In genomic region chr22:44701824-44702478, GRCh38 we compare ENCODE assay signal across 8 cellular contexts. TPM values are rescaled to one million over a fixed set of nuclear protein-coding genes. Genes with fewer than 3 reads are reported as not detected.
A peak's percentile ranks its signal among the peaks of the same experiment; 100 is the strongest.
DNase-seq lines count a peak whose midpoint lies in the region; ATAC-seq and TF ChIP-seq lines count a peak whose summit lies in the region.

A gene with protein sequence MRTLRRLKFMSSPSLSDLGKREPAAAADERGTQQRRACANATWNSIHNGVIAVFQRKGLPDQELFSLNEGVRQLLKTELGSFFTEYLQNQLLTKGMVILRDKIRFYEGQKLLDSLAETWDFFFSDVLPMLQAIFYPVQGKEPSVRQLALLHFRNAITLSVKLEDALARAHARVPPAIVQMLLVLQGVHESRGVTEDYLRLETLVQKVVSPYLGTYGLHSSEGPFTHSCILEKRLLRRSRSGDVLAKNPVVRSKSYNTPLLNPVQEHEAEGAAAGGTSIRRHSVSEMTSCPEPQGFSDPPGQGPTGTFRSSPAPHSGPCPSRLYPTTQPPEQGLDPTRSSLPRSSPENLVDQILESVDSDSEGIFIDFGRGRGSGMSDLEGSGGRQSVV (plus strand): TSS chr22:44702204. CDS start chr22:44702475, 271 bp downstream.

- CTCF ChIA-PET in Panc1 (lab: Charles Lee), result no interaction called here

- peaks cover 11% of the 10 kb centered on the region; the same call in 1 of the 2 replicates for H3K4me1 ChIP-seq in Panc1 (ENCODE audit: control insufficient read depth, insufficient read depth, low read length)

- peak within 1 kb of the TSS; percentile 75 for H3K4me3 Mint-ChIP-seq in activated T-cell treated with anti-CD3 and anti-CD28 coated beads, Interleukin-2, amount 50 U/mL, for 72 hours
- peak within 1 kb of the TSS; percentile 90 to 98 (median 96) for H3K4me3 Mint-ChIP-seq in nephron

- no peaks in the 10 kb centered on the region for H3K27me3 ChIP-seq in Panc1 (ENCODE audit: control insufficient read depth, insufficient read depth, low read length)

- H3K9me3 ChIP-seq in Panc1 (ENCODE audit: control insufficient read depth, insufficient read depth, low read depth, low read length), result no peaks in the 10 kb centered on the region

- no peaks in the 10 kb centered on the region for H3K36me3 ChIP-seq in Panc1 (ENCODE audit: control insufficient read depth, insufficient read depth, low read length)

- no peaks in the 10 kb centered on the region for H3K9me3 Mint-ChIP-seq in activated T-cell treated with anti-CD3 and anti-CD28 coated beads, Interleukin-2, amount 50 U/mL, for 72 hours
- no peaks in the 10 kb centered on the region for H3K9me3 Mint-ChIP-seq in nephron

- POLR2A ChIA-PET in Panc1 (lab: Charles Lee), result no interaction called here

- H3K27me3 Mint-ChIP-seq in activated T-cell treated with anti-CD3 and anti-CD28 coated beads, Interleukin-2, amount 50 U/mL, for 72 hours (ENCODE audit: low read depth), result no peaks in the 10 kb centered on the region
- H3K27me3 Mint-ChIP-seq in nephron (ENCODE audit: low read depth), result peaks cover 5% of the 10 kb centered on the region

- H3K27ac ChIP-seq in Panc1 (ENCODE audit: low read length), result peak within 1 kb of the TSS; percentile 69

- in situ Hi-C loops in ACHN (cut with HindIII; ENCODE audit: low pct_ligation_motif_present, low pct_unique_long_range_greater_than_20kb, low sequenced_read_pairs), result no loop called here
- in situ Hi-C loops in Panc1 (cut with HindIII; ENCODE audit: low pct_unique_long_range_greater_than_20kb, low sequenced_read_pairs), result no loop called here

- peak within 1 kb of the TSS; percentile 47 to 48 for H3K4me3 ChIP-seq in Panc1 (ENCODE audit: low read depth in 2 of 2, low read length in 2 of 2)
- H3K4me3 ChIP-seq in fibroblast of mammary gland (ENCODE audit: control insufficient read depth, low read depth, low read length), result peak within 1 kb of the TSS; percentile 38

- ATAC-seq in GM18867 (IDR thresholded peaks at IDR 0.05; ENCODE audit: unreplicated experiment), result peak; percentile 70
- peak; percentile 55 for ATAC-seq in HG03196 (IDR thresholded peaks at IDR 0.05; ENCODE audit: unreplicated experiment)
- peak; percentile 87 for ATAC-seq in Panc1
- ATAC-seq in activated T-cell treated with anti-CD3 and anti-CD28 coated beads, Interleukin-2, amount 50 U/mL, for 72 hours (replicated peaks in 1 of 2), result peak; percentile 91
- peak; percentile 82 for ATAC-seq in stimulated activated naive CD8-positive, alpha-beta T cell treated with anti-CD3 and anti-CD28 coated beads, Interleukin-15, Interleukin-2, amounts not matched to agents 100 U/mL and 50 U/mL, for 24 hours

- BruUV-seq in Panc1 (replicated peaks; lab: Mats Ljungman, UMichigan), result no TSS peak

- TF ChIP-seq CTCF in Panc1 (IDR thresholded peaks at IDR 0.05), result no peak
- no peak for TF ChIP-seq CTCF in fibroblast of mammary gland (conservative IDR thresholded peaks at IDR 0.05; ENCODE audit: control insufficient read depth, insufficient read depth, low read depth, low read length)
- TF ChIP-seq CTCF in nephron (IDR thresholded peaks at IDR 0.05; ENCODE audit: unreplicated experiment in 3 of 3), result no peak

- intact Hi-C loops in Panc1 (cut with micrococcal nuclease; ENCODE audit: unreplicated experiment), result no loop called here

- H3K4me1 Mint-ChIP-seq in activated T-cell treated with anti-CD3 and anti-CD28 coated beads, Interleukin-2, amount 50 U/mL, for 72 hours (ENCODE audit: low read depth), result peaks cover 26% of the 10 kb centered on the region
- peaks cover 46% of the 10 kb centered on the region for H3K4me1 Mint-ChIP-seq in nephron

- H3K36me3 Mint-ChIP-seq in activated T-cell treated with anti-CD3 and anti-CD28 coated beads, Interleukin-2, amount 50 U/mL, for 72 hours (ENCODE audit: insufficient read depth in 2 of 2), result no peaks in the 10 kb centered on the region
- peaks cover 4% of the 10 kb centered on the region for H3K36me3 Mint-ChIP-seq in nephron (ENCODE audit: low read depth)

- no peak within 1 kb of the TSS for H3K27ac Mint-ChIP-seq in activated T-cell treated with anti-CD3 and anti-CD28 coated beads, Interleukin-2, amount 50 U/mL, for 72 hours
- peak within 1 kb of the TSS; percentile 93 to 98 (median 96) for H3K27ac Mint-ChIP-seq in nephron

- peak; percentile 79 for DNase-seq in ACHN
- DNase-seq in Panc1 (ENCODE audit: low read depth, low spot score), result no peak
- peak; percentile 82 to 86 for DNase-seq in activated T-cell treated with anti-CD3 and anti-CD28 coated beads, Interleukin-2, amount 50 U/mL, for 72 hours
- DNase-seq in fibroblast of mammary gland (ENCODE audit: low read depth), result peak; percentile 74
- peak; percentile 82 for DNase-seq in stimulated activated naive CD8-positive, alpha-beta T cell treated with anti-CD3 and anti-CD28 coated beads, Interleukin-15, Interleukin-2, amounts not matched to agents 100 U/mL and 50 U/mL, for 24 hours

RNA-seq across cellular contexts. Expression of the gene that starts here (rescaled TPM):
- 11.5 TPM for total RNA-seq in Panc1 (2021; ENCODE audit: unreplicated experiment)
- 10.8 TPM for polyA plus RNA-seq in Panc1 (2012; ENCODE audit: insufficient read length)
- total RNA-seq in activated T-cell treated with anti-CD3 and anti-CD28 coated beads, Interleukin-2, amount 50 U/mL, for 72 hours, result 10 to 100 TPM; 11.7 to 12.0 TPM
